Comparison of ENCODE assay signal across 11 cellular contexts in the genomic region with DNA sequence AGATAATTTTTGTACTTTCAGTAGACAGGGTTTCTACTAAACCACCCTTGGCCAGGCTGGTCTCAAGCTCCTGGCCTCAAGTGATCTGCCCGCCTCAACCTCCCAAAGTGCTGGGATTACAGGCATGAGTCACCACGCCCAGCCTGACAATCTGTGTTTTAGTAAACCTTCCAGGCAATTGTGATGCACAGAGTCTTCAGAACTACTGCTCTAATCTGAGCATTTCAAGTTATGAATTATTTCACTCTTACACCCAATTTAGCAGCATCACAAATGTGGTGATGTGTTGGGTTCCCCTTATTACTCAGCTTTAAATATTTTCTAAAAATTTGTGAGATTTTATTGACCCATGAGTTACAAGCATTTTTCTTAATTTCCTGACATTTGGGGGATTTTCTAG.
"Had no signal": no experiment of that assay in that cellular context is flagged by ENCODE, and none has a peak within 500 bp of the region (broad histone marks: within the 10 kb centered on the region; RNA-seq: fewer than 3 reads in every experiment).

No MANE protein-coding gene starts in this region.

- H3K27ac Mint-ChIP-seq: GM23338, H9, HFFc6 had no signal

- H3K9me3 Mint-ChIP-seq: HFFc6 had no signal

- ATAC-seq: GM23338, HCT116 had no signal

- FAIRE-seq: H1, H54 had no signal

- DNase-seq: GM23248, GOT3, H7, H9, HCEC 1CT, HFFc6 had no signal

- H3K4me3 Mint-ChIP-seq: GM23338, H9, HFFc6 had no signal

- H3K4me3 ChIP-seq: GM23248, GM23338, HAP-1 had no signal
